ENCODE assay signal across 8 cellular contexts in the genomic region with DNA sequence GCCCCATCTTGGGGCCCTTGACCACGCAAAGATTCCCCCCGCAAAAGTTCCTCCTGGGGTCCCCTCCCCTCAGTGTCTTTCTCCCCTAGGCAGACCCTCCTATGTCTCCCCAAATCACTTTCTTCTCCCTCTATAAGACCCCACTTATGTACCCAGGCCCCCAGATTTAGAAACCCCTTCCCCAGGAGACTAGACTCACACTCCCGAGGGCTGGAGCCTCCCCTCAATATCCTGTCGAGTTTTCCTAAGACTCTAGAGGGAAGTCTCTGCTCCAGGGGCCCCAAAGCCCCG. TPM values are rescaled to one million over a fixed set of nuclear protein-coding genes. Genes with fewer than 3 reads are reported as not detected.
DNase-seq lines count a peak whose midpoint lies in the region; ATAC-seq and TF ChIP-seq lines count a peak whose summit lies in the region.

No MANE protein-coding gene starts in this region.

- H3K9me2 ChIP-seq in DOHH2 (replicated peaks; ENCODE audit: control insufficient read depth, low read length), result no peaks in the 10 kb centered on the region

- BruUV-seq in Panc1 (replicated peaks; lab: Mats Ljungman, UMichigan), result no TSS peak

- WGBS in esophagus muscularis mucosa, result 34% methylated on average over 4 of the region's 5 CpGs

- H3K4me3 ChIP-seq in DOHH2 (ENCODE audit: low read length) (peak overlapping the region; percentile 90), Panc1 (ENCODE audit: low read depth in 2 of 2, low read length in 2 of 2) (peak overlapping the region; percentile 87 to 92), esophagus muscularis mucosa (peak overlapping the region; percentile 70 to 90 (median 84)), parathyroid adenoma (ENCODE audit: low read depth, low read length) (peak overlapping the region; percentile 41)

- H3K9me3 ChIP-seq in DOHH2 (ENCODE audit: control insufficient read depth, insufficient read depth, low read length) (no peaks in the 10 kb centered on the region; the same call in 1 of the 2 replicates), Panc1 (ENCODE audit: control insufficient read depth, insufficient read depth, low read depth, low read length) (no peaks in the 10 kb centered on the region), esophagus muscularis mucosa (no peaks in the 10 kb centered on the region), parathyroid adenoma (ENCODE audit: control insufficient read depth, low read length) (no peaks in the 10 kb centered on the region)

- H3K4me2 ChIP-seq in DOHH2 (ENCODE audit: low read length), result peak overlapping the region; percentile 87
- peak overlapping the region; percentile 63 for H3K4me2 ChIP-seq in parathyroid adenoma (ENCODE audit: low read length)

- no peak for TF ChIP-seq POLR2A in esophagus muscularis mucosa (IDR thresholded peaks at IDR 0.05; ENCODE audit: low read depth)

- H3K9ac ChIP-seq in parathyroid adenoma, result no peak overlapping the region

- POLR2A ChIA-PET in Panc1 (lab: Charles Lee), result no interaction called here

- in situ Hi-C loops in Panc1 (cut with HindIII; ENCODE audit: low pct_unique_long_range_greater_than_20kb, low sequenced_read_pairs), result no loop called here

- H3K4me1 ChIP-seq in DOHH2 (ENCODE audit: control insufficient read depth, low read length) (peaks cover 36% of the 10 kb centered on the region), Panc1 (ENCODE audit: control insufficient read depth, insufficient read depth, low read length) (peaks cover 8% of the 10 kb centered on the region), esophagus muscularis mucosa (peaks cover 44 to 71% (median 58%) of the 10 kb centered on the region in 4 donors), parathyroid adenoma (peaks cover 5% of the 10 kb centered on the region)

- 0 out of 2 replicates have a peak, but pooled peaks cover 2% of the 10 kb centered on the region for H3F3A ChIP-seq in DOHH2 (ENCODE audit: control insufficient read depth, insufficient read depth)

- CTCF ChIA-PET in Panc1 (lab: Charles Lee), result no interaction called here

- DNase-seq in Panc1 (ENCODE audit: low read depth, low spot score) (no peak), esophagus muscularis mucosa (ENCODE audit: extremely low spot score) (no peak), NCI-H1105 (lab: John Stamatoyannopoulos, UW) (no peak), NCI-H774 (lab: John Stamatoyannopoulos, UW) (no peak), NCI-H1436 treated with DMSO at 0.1 percent for 48 hours (lab: John Stamatoyannopoulos, UW) (no peak)

- peak overlapping the region; percentile 80 for H2AFZ ChIP-seq in parathyroid adenoma

- TF ChIP-seq EP300 in esophagus muscularis mucosa (IDR thresholded peaks at IDR 0.05), result no peak

- H3K36me3 ChIP-seq in DOHH2 (ENCODE audit: control insufficient read depth, low read length), result peaks cover 62% of the 10 kb centered on the region
- peaks cover 3% of the 10 kb centered on the region; the same call in 1 of the 2 replicates for H3K36me3 ChIP-seq in Panc1 (ENCODE audit: control insufficient read depth, insufficient read depth, low read length)
- peaks cover 14 to 27% (median 18%) of the 10 kb centered on the region in 4 donors for H3K36me3 ChIP-seq in esophagus muscularis mucosa
- no peaks in the 10 kb centered on the region for H3K36me3 ChIP-seq in parathyroid adenoma (ENCODE audit: control insufficient read depth, insufficient read depth, low read length)

- no peak for ATAC-seq in Panc1
- ATAC-seq in GM19463 (IDR thresholded peaks at IDR 0.05; ENCODE audit: unreplicated experiment), result no peak

- intact Hi-C loops in Panc1 (cut with micrococcal nuclease; ENCODE audit: unreplicated experiment), result no loop called here
- intact Hi-C loops in esophagus muscularis mucosa (cut with DNase I), result no loop called here

- peaks cover 2% of the 10 kb centered on the region; the same call in 1 of the 2 replicates for H3K27me3 ChIP-seq in DOHH2 (ENCODE audit: control insufficient read depth, low read length)
- H3K27me3 ChIP-seq in Panc1 (ENCODE audit: control insufficient read depth, insufficient read depth, low read length), result no peaks in the 10 kb centered on the region
- H3K27me3 ChIP-seq in esophagus muscularis mucosa, result peaks cover 0 to 4% (median 0%) of the 10 kb centered on the region in 4 donors
- H3K27me3 ChIP-seq in parathyroid adenoma (ENCODE audit: control insufficient read depth, insufficient read depth, low read length), result no peaks in the 10 kb centered on the region

- TF ChIP-seq CTCF in DOHH2 (IDR thresholded peaks at IDR 0.05; ENCODE audit: low read depth, low read length, poor library complexity, severe bottlenecking) (no peak), Panc1 (IDR thresholded peaks at IDR 0.05) (no peak), esophagus muscularis mucosa (IDR thresholded peaks at IDR 0.05) (no peak), parathyroid adenoma (IDR thresholded peaks at IDR 0.05) (no peak)

- peaks cover 63% of the 10 kb centered on the region for H3K79me2 ChIP-seq in DOHH2 (ENCODE audit: control insufficient read depth, low read length)
- no peaks in the 10 kb centered on the region for H3K79me2 ChIP-seq in parathyroid adenoma

- peak overlapping the region; percentile 89 for H3K27ac ChIP-seq in DOHH2 (ENCODE audit: low read depth, low read length)
- peak overlapping the region; percentile 89 for H3K27ac ChIP-seq in Panc1 (ENCODE audit: low read length)
- H3K27ac ChIP-seq in esophagus muscularis mucosa (replicated peaks in 1 of 4), result peak overlapping the region; percentile 78 to 93 (median 84)
- H3K27ac ChIP-seq in parathyroid adenoma, result peak overlapping the region; percentile 69

- H4K20me1 ChIP-seq in DOHH2 (ENCODE audit: control insufficient read depth, insufficient read depth, low read depth, low read length), result peaks cover 25% of the 10 kb centered on the region; the same call in 1 of the 2 replicates

RNA-seq across cellular contexts. Expression of gene SLC1A5, which starts 1.4 kb away (rescaled TPM):
- 104 TPM for total RNA-seq in Panc1 (2021; ENCODE audit: unreplicated experiment)
- 140 TPM for polyA plus RNA-seq in Panc1 (2012; ENCODE audit: insufficient read length)
- total RNA-seq in esophagus muscularis mucosa, result 10 to 100 TPM; 42.8 to 93.6 (median 66.7) TPM

RNA-seq across cellular contexts. Expression of gene STRN4, which starts 40.7 kb away (rescaled TPM):
- total RNA-seq in Panc1 (2021; ENCODE audit: unreplicated experiment) (89.5 TPM), esophagus muscularis mucosa (100 to 1,000 TPM in 2 of 4 donors, 10 to 100 TPM in 2; 85.2 to 119 (median 101) TPM)
- 137 TPM for polyA plus RNA-seq in Panc1 (2012; ENCODE audit: insufficient read length)

RNA-seq across cellular contexts. Expression of gene FKRP, which starts 41.1 kb away (rescaled TPM):
- total RNA-seq in Panc1 (2021; ENCODE audit: unreplicated experiment) (21.6 TPM), esophagus muscularis mucosa (10 to 100 TPM; 22.4 to 30.3 (median 26.5) TPM)
- polyA plus RNA-seq in Panc1 (2012; ENCODE audit: insufficient read length), result 20.0 TPM
